Comparison of ENCODE assay signal across 2 cellular contexts in the genomic region with DNA sequence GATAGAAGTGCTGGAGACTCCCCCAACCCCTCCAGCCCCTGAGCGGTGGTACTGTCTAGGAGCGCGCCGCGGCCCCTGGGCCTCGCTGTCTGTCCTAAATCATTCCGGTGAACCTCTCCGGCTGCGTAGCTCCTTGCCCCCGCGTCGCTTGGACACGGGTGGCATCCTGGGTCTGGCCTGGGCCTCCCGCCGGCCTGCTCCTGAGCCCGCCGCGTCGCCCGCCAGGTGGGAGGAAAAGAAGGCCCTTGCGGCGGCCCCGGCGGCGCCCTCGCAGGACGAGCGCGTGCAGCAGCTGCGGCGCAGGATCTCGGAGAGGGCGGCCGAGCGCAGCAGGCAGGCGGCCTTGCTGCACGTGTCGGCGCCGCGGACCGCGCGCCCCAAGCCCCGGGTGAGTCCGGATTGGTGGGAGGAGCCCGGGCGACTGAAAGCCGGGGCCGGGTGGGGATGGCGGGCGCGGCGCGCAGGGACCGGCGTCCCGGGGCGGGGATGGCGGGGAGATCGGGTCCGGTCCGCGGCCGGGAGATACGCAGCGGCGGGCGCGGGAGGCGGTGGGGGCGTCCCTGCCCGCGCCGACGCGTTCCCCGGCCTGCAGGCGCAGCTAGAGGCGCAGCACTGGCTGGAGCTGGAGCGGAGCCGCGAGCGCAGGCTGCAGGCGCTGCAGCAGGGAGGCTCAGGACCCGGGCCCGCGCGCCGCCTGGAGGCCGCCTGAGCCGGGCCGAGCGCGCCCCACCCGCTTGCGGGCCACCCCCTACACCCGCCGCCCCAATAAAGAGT.
TF ChIP-seq lines count a peak whose summit lies in the region.

No MANE protein-coding gene starts in this region.

TF ChIP-seq in HEK293, 187 proteins besides CTCF, POLR2A, EP300 and RAD21 (continued from another document):
- TF ChIP-seq TSHZ1 (tag by site-specific recombination; IDR thresholded peaks at IDR 0.05; ENCODE audit: borderline replicate concordance): no peak
- TF ChIP-seq ZNF280D (tag by site-specific recombination; IDR thresholded peaks at IDR 0.05): no peak
- no peak for TF ChIP-seq WT1 (tag by site-specific recombination; IDR thresholded peaks at IDR 0.05)
- TF ChIP-seq ZNF23 (tag by site-specific recombination; IDR thresholded peaks at IDR 0.05; ENCODE audit: borderline replicate concordance): no peak
- TF ChIP-seq TCF7L2 (IDR thresholded peaks at IDR 0.05; ENCODE audit: borderline replicate concordance, low read depth, low read length): no peak
- TF ChIP-seq ZNF623 (tag by site-specific recombination; IDR thresholded peaks at IDR 0.05): no peak
- TF ChIP-seq ZNF211 (tag by site-specific recombination; IDR thresholded peaks at IDR 0.05; ENCODE audit: low read depth): no peak

TF ChIP-seq in WTC11, 78 proteins besides CTCF, POLR2A, EP300 and RAD21 (continued from another document and continues in another):
- TF ChIP-seq, protein P1, sequence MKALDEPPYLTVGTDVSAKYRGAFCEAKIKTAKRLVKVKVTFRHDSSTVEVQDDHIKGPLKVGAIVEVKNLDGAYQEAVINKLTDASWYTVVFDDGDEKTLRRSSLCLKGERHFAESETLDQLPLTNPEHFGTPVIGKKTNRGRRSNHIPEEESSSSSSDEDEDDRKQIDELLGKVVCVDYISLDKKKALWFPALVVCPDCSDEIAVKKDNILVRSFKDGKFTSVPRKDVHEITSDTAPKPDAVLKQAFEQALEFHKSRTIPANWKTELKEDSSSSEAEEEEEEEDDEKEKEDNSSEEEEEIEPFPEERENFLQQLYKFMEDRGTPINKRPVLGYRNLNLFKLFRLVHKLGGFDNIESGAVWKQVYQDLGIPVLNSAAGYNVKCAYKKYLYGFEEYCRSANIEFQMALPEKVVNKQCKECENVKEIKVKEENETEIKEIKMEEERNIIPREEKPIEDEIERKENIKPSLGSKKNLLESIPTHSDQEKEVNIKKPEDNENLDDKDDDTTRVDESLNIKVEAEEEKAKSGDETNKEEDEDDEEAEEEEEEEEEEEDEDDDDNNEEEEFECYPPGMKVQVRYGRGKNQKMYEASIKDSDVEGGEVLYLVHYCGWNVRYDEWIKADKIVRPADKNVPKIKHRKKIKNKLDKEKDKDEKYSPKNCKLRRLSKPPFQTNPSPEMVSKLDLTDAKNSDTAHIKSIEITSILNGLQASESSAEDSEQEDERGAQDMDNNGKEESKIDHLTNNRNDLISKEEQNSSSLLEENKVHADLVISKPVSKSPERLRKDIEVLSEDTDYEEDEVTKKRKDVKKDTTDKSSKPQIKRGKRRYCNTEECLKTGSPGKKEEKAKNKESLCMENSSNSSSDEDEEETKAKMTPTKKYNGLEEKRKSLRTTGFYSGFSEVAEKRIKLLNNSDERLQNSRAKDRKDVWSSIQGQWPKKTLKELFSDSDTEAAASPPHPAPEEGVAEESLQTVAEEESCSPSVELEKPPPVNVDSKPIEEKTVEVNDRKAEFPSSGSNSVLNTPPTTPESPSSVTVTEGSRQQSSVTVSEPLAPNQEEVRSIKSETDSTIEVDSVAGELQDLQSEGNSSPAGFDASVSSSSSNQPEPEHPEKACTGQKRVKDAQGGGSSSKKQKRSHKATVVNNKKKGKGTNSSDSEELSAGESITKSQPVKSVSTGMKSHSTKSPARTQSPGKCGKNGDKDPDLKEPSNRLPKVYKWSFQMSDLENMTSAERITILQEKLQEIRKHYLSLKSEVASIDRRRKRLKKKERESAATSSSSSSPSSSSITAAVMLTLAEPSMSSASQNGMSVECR (CRISPR knock-in tag; IDR thresholded peaks at IDR 0.05; ENCODE audit: borderline replicate concordance): peak; percentile 76
- TF ChIP-seq ZNF232 (CRISPR knock-in tag; IDR thresholded peaks at IDR 0.05) (0 out of 2 replicates have a peak, but pooled peaks have one; percentile 58), FOXP4 (CRISPR knock-in tag; IDR thresholded peaks at IDR 0.05) (peak; percentile 93; the same call in 1 of the 2 replicates), RELA (CRISPR knock-in tag; IDR thresholded peaks at IDR 0.05; ENCODE audit: borderline replicate concordance) (peak; percentile 50; the same call in 1 of the 2 replicates), USF2 (CRISPR knock-in tag; IDR thresholded peaks at IDR 0.05) (peak; percentile 59), PREB (CRISPR knock-in tag; IDR thresholded peaks at IDR 0.05; ENCODE audit: borderline replicate concordance) (no peak), JUN (CRISPR knock-in tag; IDR thresholded peaks at IDR 0.05) (peak; percentile 87; the same call in 1 of the 2 replicates), ETV6 (CRISPR knock-in tag; IDR thresholded peaks at IDR 0.05) (peak; percentile 81), ZBTB43 (CRISPR knock-in tag; IDR thresholded peaks at IDR 0.05) (0 out of 2 replicates have a peak, but pooled peaks have one; percentile 29), ZNF138 (CRISPR knock-in tag; conservative IDR thresholded peaks at IDR 0.05) (no peak), ATF2 (CRISPR knock-in tag; IDR thresholded peaks at IDR 0.05; ENCODE audit: borderline replicate concordance, low read depth) (no peak), SMAD3 (CRISPR knock-in tag; IDR thresholded peaks at IDR 0.05; ENCODE audit: borderline replicate concordance) (0 out of 2 replicates have a peak, but pooled peaks have one; percentile 29), FOXK1 (CRISPR knock-in tag; IDR thresholded peaks at IDR 0.05) (peak; percentile 88), ZNF423 (CRISPR knock-in tag; IDR thresholded peaks at IDR 0.05) (no peak), TP53 (CRISPR knock-in tag; IDR thresholded peaks at IDR 0.05) (peak; percentile 86; the same call in 1 of the 2 replicates), EMX1 (CRISPR knock-in tag; IDR thresholded peaks at IDR 0.05) (no peak), ATF1 (CRISPR knock-in tag; IDR thresholded peaks at IDR 0.05) (no peak), HMGA2 (CRISPR knock-in tag; IDR thresholded peaks at IDR 0.05) (no peak), ESRRA (CRISPR knock-in tag; IDR thresholded peaks at IDR 0.05; ENCODE audit: borderline replicate concordance) (peak; percentile 77; the same call in 1 of the 2 replicates), ZNF532 (CRISPR knock-in tag; IDR thresholded peaks at IDR 0.05; ENCODE audit: borderline replicate concordance) (no peak), NFE2L1 (CRISPR knock-in tag; IDR thresholded peaks at IDR 0.05) (no peak), NR2C2 (CRISPR knock-in tag; IDR thresholded peaks at IDR 0.05) (no peak)
- TF ChIP-seq, protein P2, sequence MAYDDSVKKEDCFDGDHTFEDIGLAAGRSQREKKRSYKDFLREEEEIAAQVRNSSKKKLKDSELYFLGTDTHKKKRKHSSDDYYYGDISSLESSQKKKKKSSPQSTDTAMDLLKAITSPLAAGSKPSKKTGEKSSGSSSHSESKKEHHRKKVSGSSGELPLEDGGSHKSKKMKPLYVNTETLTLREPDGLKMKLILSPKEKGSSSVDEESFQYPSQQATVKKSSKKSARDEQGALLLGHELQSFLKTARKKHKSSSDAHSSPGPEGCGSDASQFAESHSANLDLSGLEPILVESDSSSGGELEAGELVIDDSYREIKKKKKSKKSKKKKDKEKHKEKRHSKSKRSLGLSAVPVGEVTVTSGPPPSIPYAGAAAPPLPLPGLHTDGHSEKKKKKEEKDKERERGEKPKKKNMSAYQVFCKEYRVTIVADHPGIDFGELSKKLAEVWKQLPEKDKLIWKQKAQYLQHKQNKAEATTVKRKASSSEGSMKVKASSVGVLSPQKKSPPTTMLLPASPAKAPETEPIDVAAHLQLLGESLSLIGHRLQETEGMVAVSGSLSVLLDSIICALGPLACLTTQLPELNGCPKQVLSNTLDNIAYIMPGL (CRISPR knock-in tag; IDR thresholded peaks at IDR 0.05): 0 out of 2 replicates have a peak, but pooled peaks have one; percentile 55
- TF ChIP-seq, protein P3, sequence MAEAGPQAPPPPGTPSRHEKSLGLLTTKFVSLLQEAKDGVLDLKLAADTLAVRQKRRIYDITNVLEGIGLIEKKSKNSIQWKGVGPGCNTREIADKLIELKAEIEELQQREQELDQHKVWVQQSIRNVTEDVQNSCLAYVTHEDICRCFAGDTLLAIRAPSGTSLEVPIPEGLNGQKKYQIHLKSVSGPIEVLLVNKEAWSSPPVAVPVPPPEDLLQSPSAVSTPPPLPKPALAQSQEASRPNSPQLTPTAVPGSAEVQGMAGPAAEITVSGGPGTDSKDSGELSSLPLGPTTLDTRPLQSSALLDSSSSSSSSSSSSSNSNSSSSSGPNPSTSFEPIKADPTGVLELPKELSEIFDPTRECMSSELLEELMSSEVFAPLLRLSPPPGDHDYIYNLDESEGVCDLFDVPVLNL (CRISPR knock-in tag; IDR thresholded peaks at IDR 0.05; ENCODE audit: borderline replicate concordance, low read depth): no peak
- TF ChIP-seq, protein P4, sequence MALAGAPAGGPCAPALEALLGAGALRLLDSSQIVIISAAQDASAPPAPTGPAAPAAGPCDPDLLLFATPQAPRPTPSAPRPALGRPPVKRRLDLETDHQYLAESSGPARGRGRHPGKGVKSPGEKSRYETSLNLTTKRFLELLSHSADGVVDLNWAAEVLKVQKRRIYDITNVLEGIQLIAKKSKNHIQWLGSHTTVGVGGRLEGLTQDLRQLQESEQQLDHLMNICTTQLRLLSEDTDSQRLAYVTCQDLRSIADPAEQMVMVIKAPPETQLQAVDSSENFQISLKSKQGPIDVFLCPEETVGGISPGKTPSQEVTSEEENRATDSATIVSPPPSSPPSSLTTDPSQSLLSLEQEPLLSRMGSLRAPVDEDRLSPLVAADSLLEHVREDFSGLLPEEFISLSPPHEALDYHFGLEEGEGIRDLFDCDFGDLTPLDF (CRISPR knock-in tag; IDR thresholded peaks at IDR 0.05): 0 out of 2 replicates have a peak, but pooled peaks have one; percentile 26
